ENCODE assay signal across 18 cellular contexts in genomic region chr1:21257431-21258135, GRCh38. TPM values are rescaled to one million over a fixed set of nuclear protein-coding genes. Genes with fewer than 3 reads are reported as not detected.
DNase-seq lines count a peak whose midpoint lies in the region; ATAC-seq, FAIRE-seq and TF ChIP-seq lines count a peak whose summit lies in the region.
"Had no signal": no experiment of that assay in that cellular context is flagged by ENCODE, and none has a peak within 500 bp of the region (broad histone marks: within the 10 kb centered on the region; RNA-seq: fewer than 3 reads in every experiment).

No MANE protein-coding gene starts in this region.

- no peak overlapping the region for H3K4me3 Mint-ChIP-seq in activated naive CD4-positive, alpha-beta T cell treated with anti-CD3 and anti-CD28 coated beads for 36 hours
- no peak overlapping the region for H3K4me3 Mint-ChIP-seq in activated naive CD8-positive, alpha-beta T cell treated with anti-CD3 and anti-CD28 coated beads for 36 hours

- H3K4me1 ChIP-seq in keratinocyte (ENCODE audit: control insufficient read depth, extremely low read depth, insufficient read depth, low read length) (peaks cover 37% of the 10 kb centered on the region), thoracic aorta (ENCODE audit: control insufficient read depth in 1 of 2, low read depth in 2 of 2) (peaks cover 34 to 67% of the 10 kb centered on the region in 2 donors), tibial nerve (peaks cover 0 to 63% (median 23%) of the 10 kb centered on the region in 4 donors)

- no peaks in the 10 kb centered on the region for H3K79me2 ChIP-seq in keratinocyte (ENCODE audit: control insufficient read depth, insufficient read depth, low read length)

- H4K20me1 ChIP-seq in keratinocyte (ENCODE audit: control insufficient read depth, extremely low read depth, insufficient read depth, low read length): no peaks in the 10 kb centered on the region

- H3K27me3 ChIP-seq in keratinocyte (ENCODE audit: control insufficient read depth, extremely low read depth, insufficient read depth, low read length): no peaks in the 10 kb centered on the region
- H3K27me3 ChIP-seq in thoracic aorta (replicated peaks; ENCODE audit: insufficient read depth): no peaks in the 10 kb centered on the region
- H3K27me3 ChIP-seq in tibial nerve: no peaks in the 10 kb centered on the region

- peak overlapping the region; percentile 6 for H3K4me2 ChIP-seq in keratinocyte (ENCODE audit: control insufficient read depth, extremely low read depth, insufficient read depth, low read depth, low read length)

- H3K27ac ChIP-seq in keratinocyte (ENCODE audit: control insufficient read depth, insufficient read depth, low read length) (no peak overlapping the region), thoracic aorta (peak overlapping the region; percentile 21 to 24), tibial nerve (peak overlapping the region in 2 of 4 donors; percentile 28 to 96)
- H3K27ac ChIP-seq: psoas muscle, WERI-Rb-1 had no signal

- TF ChIP-seq CTCF in keratinocyte (optimal IDR thresholded peaks at IDR 0.05 in 1 of 3, IDR thresholded peaks at IDR 0.05 in 1 of 3, conservative IDR thresholded peaks at IDR 0.05 in 1 of 3; ENCODE audit: extremely low read depth in 1 of 3, insufficient read depth in 2 of 3, low read length in 3 of 3): no peak
- no peak for TF ChIP-seq CTCF in thoracic aorta (IDR thresholded peaks at IDR 0.05)
- TF ChIP-seq CTCF in tibial nerve (IDR thresholded peaks at IDR 0.05): no peak
- no peak for TF ChIP-seq CTCF in GM10266 (IDR thresholded peaks at IDR 0.05; ENCODE audit: control insufficient read depth, insufficient read depth, low read depth, missing control alignments)

- peak; percentile 76 for FAIRE-seq in keratinocyte (lab: Jason Lieb, UNC)
- FAIRE-seq: D721Med had no signal

- dilution Hi-C loops in keratinocyte (cut with MboI; ENCODE audit: extremely low pct_ligation_motif_present, low sequenced_read_pairs): no loop called here

- H2AFZ ChIP-seq in keratinocyte (ENCODE audit: control insufficient read depth, low read length): no peak overlapping the region

- TF ChIP-seq POLR2A in tibial nerve (IDR thresholded peaks at IDR 0.05): no peak

- peaks cover 67% of the 10 kb centered on the region for H3K4me1 Mint-ChIP-seq in activated naive CD4-positive, alpha-beta T cell treated with anti-CD3 and anti-CD28 coated beads for 36 hours (ENCODE audit: low read depth)
- peaks cover 60% of the 10 kb centered on the region for H3K4me1 Mint-ChIP-seq in activated naive CD8-positive, alpha-beta T cell treated with anti-CD3 and anti-CD28 coated beads for 36 hours

- intact Hi-C loops in activated naive CD4-positive, alpha-beta T cell treated with anti-CD3 and anti-CD28 coated beads for 36 hours (cut with micrococcal nuclease): loop anchor here (1.0 to 10.0 kb wide), 2 partner anchors 36 to 397 kb away; no protein-coding TSS in a partner anchor

- no peaks in the 10 kb centered on the region for H3K9me3 Mint-ChIP-seq in activated naive CD4-positive, alpha-beta T cell treated with anti-CD3 and anti-CD28 coated beads for 36 hours
- no peaks in the 10 kb centered on the region for H3K9me3 Mint-ChIP-seq in activated naive CD4-positive, alpha-beta T cell treated with anti-CD3 and anti-CD28 coated beads, Interleukin-2, amount 50 U/mL, for 72 hours
- H3K9me3 Mint-ChIP-seq in activated naive CD8-positive, alpha-beta T cell treated with anti-CD3 and anti-CD28 coated beads for 36 hours: no peaks in the 10 kb centered on the region

- H3K27ac Mint-ChIP-seq in activated naive CD4-positive, alpha-beta T cell treated with anti-CD3 and anti-CD28 coated beads for 36 hours: peak overlapping the region; percentile 81
- H3K27ac Mint-ChIP-seq in activated naive CD4-positive, alpha-beta T cell treated with anti-CD3 and anti-CD28 coated beads, Interleukin-2, amount 50 U/mL, for 72 hours: peak overlapping the region in 1 of 2 donors; percentile 86
- H3K27ac Mint-ChIP-seq in activated naive CD8-positive, alpha-beta T cell treated with anti-CD3 and anti-CD28 coated beads for 36 hours: peak overlapping the region; percentile 89

- no peaks in the 10 kb centered on the region for H3K9me1 ChIP-seq in keratinocyte (ENCODE audit: control insufficient read depth, extremely low read depth, insufficient read depth, low read length)

- H3K9me3 ChIP-seq in keratinocyte (ENCODE audit: control insufficient read depth, low read depth, low read length) (no peaks in the 10 kb centered on the region), thoracic aorta (no peaks in the 10 kb centered on the region), tibial nerve (no peaks in the 10 kb centered on the region)
- H3K9me3 ChIP-seq: psoas muscle had no signal

- peaks cover 64% of the 10 kb centered on the region for H3K36me3 Mint-ChIP-seq in activated naive CD4-positive, alpha-beta T cell treated with anti-CD3 and anti-CD28 coated beads for 36 hours (ENCODE audit: low read depth)
- peaks cover 21 to 54% of the 10 kb centered on the region in 2 donors for H3K36me3 Mint-ChIP-seq in activated naive CD4-positive, alpha-beta T cell treated with anti-CD3 and anti-CD28 coated beads, Interleukin-2, amount 50 U/mL, for 72 hours
- peaks cover 57% of the 10 kb centered on the region for H3K36me3 Mint-ChIP-seq in activated naive CD8-positive, alpha-beta T cell treated with anti-CD3 and anti-CD28 coated beads for 36 hours

- H3K36me3 ChIP-seq in keratinocyte (ENCODE audit: control insufficient read depth in 2 of 2, extremely low read depth in 1 of 2, insufficient read depth in 2 of 2, low read length in 2 of 2) (peaks cover 6 to 9% of the 10 kb centered on the region in 2 experiments), thoracic aorta (peaks cover 30% of the 10 kb centered on the region), tibial nerve (peaks cover 0 to 70% (median 10%) of the 10 kb centered on the region in 3 donors)

- no peaks in the 10 kb centered on the region for H3K27me3 Mint-ChIP-seq in activated naive CD4-positive, alpha-beta T cell treated with anti-CD3 and anti-CD28 coated beads for 36 hours (ENCODE audit: low read depth)
- no peaks in the 10 kb centered on the region for H3K27me3 Mint-ChIP-seq in activated naive CD8-positive, alpha-beta T cell treated with anti-CD3 and anti-CD28 coated beads for 36 hours

- peak overlapping the region; percentile 4 for H3K9ac ChIP-seq in keratinocyte (ENCODE audit: control insufficient read depth, extremely low read depth, insufficient read depth, low read length)

- no peak overlapping the region for H3K4me3 ChIP-seq in keratinocyte (ENCODE audit: control insufficient read depth in 2 of 3, extremely low read depth in 1 of 3, insufficient read depth in 2 of 3, low read depth in 1 of 3, low read length in 3 of 3)
- no peak overlapping the region for H3K4me3 ChIP-seq in thoracic aorta
- no peak overlapping the region for H3K4me3 ChIP-seq in tibial nerve
- H3K4me3 ChIP-seq: psoas muscle had no signal

- CTCF ChIA-PET in activated naive CD4-positive, alpha-beta T cell treated with anti-CD3 and anti-CD28 coated beads for 36 hours (lab: Charles Lee): interaction anchor here (0.9 to 11.7 kb wide), 4 partner anchors 14 to 111 kb away, joined by 3 to 144 read pairs (median 46); no protein-coding TSS in a partner anchor

- ATAC-seq in activated naive CD4-positive, alpha-beta T cell treated with anti-CD3 and anti-CD28 coated beads, Interleukin-2, amount 50 U/mL, for 72 hours: no peak
- no peak for ATAC-seq in thoracic aorta (ENCODE audit: insufficient number of reproducible peaks, low FRiP score, low read depth)
- ATAC-seq: left cardiac atrium, psoas muscle had no signal

- DNase-seq in activated naive CD4-positive, alpha-beta T cell treated with anti-CD3 and anti-CD28 coated beads for 36 hours: no peak
- DNase-seq in activated naive CD4-positive, alpha-beta T cell treated with anti-CD3 and anti-CD28 coated beads, Interleukin-2, amount 50 U/mL, for 72 hours (ENCODE audit: low spot score in 2 of 2): no peak
- DNase-seq in activated naive CD8-positive, alpha-beta T cell treated with anti-CD3 and anti-CD28 coated beads for 36 hours: no peak
- no peak for DNase-seq in keratinocyte (ENCODE audit: low read depth, low spot score)
- no peak for DNase-seq in thoracic aorta (ENCODE audit: low spot score)
- DNase-seq in iPS-NIHi7 (ENCODE audit: extremely low spot score): no peak
- DNase-seq in tibial nerve (ENCODE audit: low spot score in 2 of 2): no peak
- no peak for DNase-seq in GM10266 (ENCODE audit: extremely low spot score)
- DNase-seq: aorta, GF-D8, hypothalamus, Karpas-422, left cardiac atrium, NCI-H1694 treated with DMSO at 0.1 percent for 48 hours, NCI-H526, psoas muscle, WERI-Rb-1 had no signal

- WGBS in tibial nerve, 2 donors: 82 to 86% methylated on average over 12 to 13 of the region's 13 CpGs

- TF ChIP-seq EP300 in tibial nerve (IDR thresholded peaks at IDR 0.05): no peak

RNA-seq across cellular contexts. Expression of gene ECE1, which starts 32.7 kb away (rescaled TPM):
- total RNA-seq in activated naive CD4-positive, alpha-beta T cell treated with anti-CD3 and anti-CD28 coated beads for 36 hours: 100 to 1,000 TPM; 160 to 166 TPM
- 100 to 1,000 TPM; 111 to 118 TPM for total RNA-seq in activated naive CD4-positive, alpha-beta T cell treated with anti-CD3 and anti-CD28 coated beads, Interleukin-2, amount 50 U/mL, for 72 hours
- total RNA-seq in activated naive CD8-positive, alpha-beta T cell treated with anti-CD3 and anti-CD28 coated beads for 36 hours: 100 to 1,000 TPM in 1 of 2 experiments, 10 to 100 TPM in 1; 95.6 to 101 TPM
- 30.9 to 59.1 TPM (median 55.5 TPM) in 3 replicates for polyA plus RNA-seq in keratinocyte
- polyA plus RNA-seq in keratinocyte (2011; ENCODE audit: low read depth): 25.1 TPM
- 27.2 and 30.0 TPM in 2 replicates for polyA plus RNA-seq in keratinocyte (2011; cell fraction: cytosol; rRNA removed)
- polyA plus RNA-seq in keratinocyte (2011; cell fraction: nucleus; rRNA removed): 101 and 110 TPM in 2 replicates
- 28.3 and 58.7 TPM in 2 replicates for polyA plus RNA-seq in keratinocyte (2012; ENCODE audit: low replicate concordance)
- 30.9 to 124 TPM (median 45.5 TPM) in 3 replicates for polyA minus RNA-seq in keratinocyte
- polyA minus RNA-seq in keratinocyte (2011; cell fraction: cytosol; rRNA and poly(A)+ RNA removed): 38.0 TPM
- polyA minus RNA-seq in keratinocyte (2011; cell fraction: nucleus; rRNA and poly(A)+ RNA removed): 86.6 and 113 TPM in 2 replicates
- 100 to 1,000 TPM; 103 to 124 TPM for total RNA-seq in thoracic aorta
- 100 to 1,000 TPM in 2 of 4 donors, 10 to 100 TPM in 2; 84.1 to 128 (median 110) TPM for total RNA-seq in tibial nerve
